Comparison of ENCODE assay signal across 8 cellular contexts in the genomic region with DNA sequence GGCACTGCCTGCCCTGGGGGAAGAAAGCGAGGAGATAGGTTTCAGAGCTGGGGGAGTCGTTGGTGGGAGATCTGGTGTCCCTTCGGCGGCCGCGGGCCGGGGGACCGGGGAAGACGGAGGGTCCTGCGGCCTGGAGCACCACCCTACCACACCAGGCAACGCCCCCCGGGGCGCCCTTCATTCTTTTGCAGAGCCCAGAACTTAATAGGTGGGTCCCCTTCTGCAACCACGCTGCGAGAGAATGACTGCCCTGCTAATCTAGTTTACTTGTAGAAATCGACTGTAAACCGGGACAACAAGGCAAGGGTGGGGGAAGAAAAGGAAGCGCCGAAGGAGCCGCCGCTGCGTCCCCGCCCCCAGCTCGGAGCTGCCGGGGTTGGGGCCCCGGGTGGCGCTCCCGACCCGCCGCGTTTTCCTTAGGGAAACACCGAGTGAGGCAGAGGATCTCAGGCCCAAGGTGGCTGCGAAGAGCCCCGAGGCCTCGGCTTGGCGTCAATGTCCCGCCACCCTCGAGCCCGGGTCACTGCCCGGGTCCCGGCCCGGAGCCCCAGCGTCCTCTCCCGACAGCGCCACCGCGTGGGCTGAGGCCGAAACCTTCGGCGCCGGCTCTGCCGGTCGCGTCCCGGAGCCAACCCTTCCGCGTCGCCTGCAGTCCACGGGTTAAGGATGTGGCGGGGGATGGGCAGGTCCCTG. TPM values are rescaled to one million over a fixed set of nuclear protein-coding genes. Genes with fewer than 3 reads are reported as not detected.
A peak's percentile ranks its signal among the peaks of the same experiment; 100 is the strongest.
DNase-seq lines count a peak whose midpoint lies in the region; ATAC-seq, FAIRE-seq and TF ChIP-seq lines count a peak whose summit lies in the region.

No MANE protein-coding gene starts in this region.

- ATAC-seq in HG03442 (IDR thresholded peaks at IDR 0.05; ENCODE audit: unreplicated experiment): peak; percentile 29

- H3K4me1 Mint-ChIP-seq in immature natural killer cell: peaks cover 18 to 26% of the 10 kb centered on the region in 2 donors

- peak overlapping the region; percentile 26 for H3K4me3 ChIP-seq in bronchial epithelial cell (ENCODE audit: low read depth, low read length)
- H3K4me3 ChIP-seq in skeletal muscle satellite cell (ENCODE audit: low read length): peak overlapping the region; percentile 90

- H3K9me3 ChIP-seq in skeletal muscle satellite cell (replicated peaks; ENCODE audit: low read length): no peaks in the 10 kb centered on the region

- peaks cover 51 to 64% (median 58%) of the 10 kb centered on the region in 3 donors for H3K27me3 Mint-ChIP-seq in immature natural killer cell (ENCODE audit: low read depth in 3 of 3)

- peak overlapping the region in 4 of 5 donors; percentile 9 to 74 (median 54) for H3K4me3 Mint-ChIP-seq in immature natural killer cell

- H3K27ac Mint-ChIP-seq in immature natural killer cell: no peak overlapping the region

- TF ChIP-seq CTCF in bronchial epithelial cell (IDR thresholded peaks at IDR 0.05; ENCODE audit: insufficient read depth, low read length, severe bottlenecking): peak; percentile 92

- peaks cover 15% of the 10 kb centered on the region for H3K4me1 ChIP-seq in skeletal muscle satellite cell (ENCODE audit: control insufficient read depth, insufficient read depth, low read length)

- peaks cover 0 to 27% (median 5%) of the 10 kb centered on the region in 6 donors for H3K9me3 Mint-ChIP-seq in immature natural killer cell

- H3K36me3 ChIP-seq in bronchial epithelial cell (ENCODE audit: control insufficient read depth, insufficient read depth, low read length) (no peaks in the 10 kb centered on the region), skeletal muscle satellite cell (ENCODE audit: insufficient read depth, low read length) (no peaks in the 10 kb centered on the region)

- peak; percentile 50 to 61 for DNase-seq in NCI-H524 (lab: John Stamatoyannopoulos, UW)
- no peak for DNase-seq in NCI-H524 treated with DMSO at 0.1 percent for 48 hours (lab: John Stamatoyannopoulos, UW)
- peak; percentile 71 for DNase-seq in RPMI8226
- no peak for DNase-seq in bronchial epithelial cell (ENCODE audit: low read depth)
- peak; percentile 31 to 66 (median 46) for DNase-seq in immature natural killer cell
- DNase-seq in DMS79 treated with DMSO at 0.1 percent for 48 hours (lab: John Stamatoyannopoulos, UW): no peak

- peak overlapping the region; percentile 83 for H3K9ac ChIP-seq in skeletal muscle satellite cell (ENCODE audit: low read depth, low read length)

- peaks cover 65% of the 10 kb centered on the region for H3K27me3 ChIP-seq in bronchial epithelial cell (ENCODE audit: control insufficient read depth, insufficient read depth, low read length)
- peaks cover 42% of the 10 kb centered on the region for H3K27me3 ChIP-seq in skeletal muscle satellite cell (ENCODE audit: control insufficient read depth, insufficient read depth, low read length)

- H3K4me2 ChIP-seq in skeletal muscle satellite cell (ENCODE audit: low read length): peak overlapping the region; percentile 93

- FAIRE-seq in bronchial epithelial cell (lab: Jason Lieb, UNC): no peak

- no peaks in the 10 kb centered on the region for H3K36me3 Mint-ChIP-seq in immature natural killer cell

RNA-seq across cellular contexts. Expression of a gene that starts 5.4 kb away (rescaled TPM):
- total RNA-seq in bronchial epithelial cell: 1.6 and 2.0 TPM in 2 replicates
- under 1 TPM in 1 of 3 donors, not detected in 2; 0.07 TPM for polyA plus RNA-seq in immature natural killer cell
- total RNA-seq in skeletal muscle satellite cell (2012; rRNA removed): 7.9 and 10.4 TPM in 2 replicates

Comparison
In these comparisons a context has a peak if more than half of its experiments do, and no peak if none do; other contexts are left out.
1. DNase-seq: peak in NCI-H524 (2 of 2), RPMI8226 (single experiment) and immature natural killer cell (3 of 3); none in NCI-H524 treated with DMSO at 0.1 percent for 48 hours (single experiment), bronchial epithelial cell (single experiment) and DMS79 treated with DMSO at 0.1 percent for 48 hours (single experiment).